ENCODE assay signal across 8 cellular contexts in genomic region chr3:116770815-116771450, GRCh38.
A peak's percentile ranks its signal among the peaks of the same experiment; 100 is the strongest.
DNase-seq lines count a peak whose midpoint lies in the region; ATAC-seq, FAIRE-seq and TF ChIP-seq lines count a peak whose summit lies in the region.

No MANE protein-coding gene starts in this region.

- H3K36me3 ChIP-seq in A673 (ENCODE audit: insufficient read depth, low read length, poor library complexity, severe bottlenecking), result no peaks in the 10 kb centered on the region

- H3K27ac ChIP-seq in A673 (ENCODE audit: low read depth, low read length, poor library complexity, severe bottlenecking), result no peak overlapping the region

- no peak overlapping the region for H3K4me3 ChIP-seq in A673 (ENCODE audit: low read depth, low read length, poor library complexity, severe bottlenecking)

- intact Hi-C loops in A673 (cut with micrococcal nuclease; ENCODE audit: unreplicated experiment), result loop anchor here (2.0 to 5.0 kb wide), 5 partner anchors 92 to 1856 kb away; no protein-coding TSS in a partner anchor

- H3K27me3 ChIP-seq in A673 (replicated peaks; ENCODE audit: insufficient read depth, low read depth, low read length, poor library complexity), result no peaks in the 10 kb centered on the region

- ATAC-seq in GM18498 (IDR thresholded peaks at IDR 0.05; ENCODE audit: unreplicated experiment) (peak; percentile 100), HG02759 (IDR thresholded peaks at IDR 0.05; ENCODE audit: unreplicated experiment) (peak; percentile 100)

- no peaks in the 10 kb centered on the region for H3K4me1 ChIP-seq in A673 (ENCODE audit: insufficient read depth, low read length, poor library complexity, severe bottlenecking)

- peak; percentile 88 for FAIRE-seq in islet of Langerhans (lab: Jason Lieb, UNC)

- no peaks in the 10 kb centered on the region for H3K9me3 ChIP-seq in A673 (ENCODE audit: low read depth, low read length, poor library complexity, severe bottlenecking)

- POLR2A ChIA-PET in A673 (lab: Charles Lee; ENCODE audit: low non-redundant PET), result no interaction called here

- BruUV-seq in A673 (replicated peaks; lab: Mats Ljungman, UMichigan), result no TSS peak

- TF ChIP-seq CTCF in A673 (conservative IDR thresholded peaks at IDR 0.05; ENCODE audit: low read depth, low read length), result peak; percentile 99

- DNase-seq in A673 (ENCODE audit: low spot score) (peak; percentile 91), MV-4-11 (lab: John Stamatoyannopoulos, UW) (peak; percentile 75), RPMI8226 (peak; percentile 79), brain pericyte (ENCODE audit: low read depth, low spot score) (peak; percentile 7)
- DNase-seq in stimulated activated CD4-positive, alpha-beta T cell treated with anti-CD3 and anti-CD28 coated beads, Interleukin-2, amount 100 ng/mL, for 48 hours, result peak; percentile 29 to 41

- CTCF ChIA-PET in A673 (lab: Charles Lee), result interaction anchor here (0.6 to 1.2 kb wide), 18 partner anchors 10 to 636 kb away, joined by 3 to 8 read pairs (median 4); no protein-coding TSS in a partner anchor

Comparison
In these comparisons a context has a peak if more than half of its experiments do, and no peak if none do; other contexts are left out.
1. DNase-seq: peak in every context shown above with its lines; median percentile 91 in A673; 79 in RPMI8226; 75 in MV-4-11; 35 in stimulated activated CD4-positive, alpha-beta T cell treated with anti-CD3 and anti-CD28 coated beads, Interleukin-2, amount 100 ng/mL, for 48 hours; 7 in brain pericyte.